Comparison of ENCODE assay signal across 8 cellular contexts in genomic region chr2:152466925-152467676, GRCh38.
DNase-seq lines count a peak whose midpoint lies in the region; ATAC-seq and TF ChIP-seq lines count a peak whose summit lies in the region.

No MANE protein-coding gene starts in this region.

- H3K9me3 Mint-ChIP-seq in type B pancreatic cell = peaks cover 5% of the 10 kb centered on the region

- H3K9me3 ChIP-seq in OCI-LY3 (ENCODE audit: insufficient read depth, low read length) = no peaks in the 10 kb centered on the region
- no peaks in the 10 kb centered on the region for H3K9me3 ChIP-seq in heart left ventricle
- no peaks in the 10 kb centered on the region for H3K9me3 ChIP-seq in WERI-Rb-1 (ENCODE audit: severe bottlenecking)
- no peaks in the 10 kb centered on the region for H3K9me3 ChIP-seq in tibial artery

- H3K4me1 ChIP-seq in OCI-LY3 (ENCODE audit: low read length) = peaks cover 45% of the 10 kb centered on the region
- H3K4me1 ChIP-seq in heart left ventricle = peaks cover 0 to 79% (median 35%) of the 10 kb centered on the region in 12 donors
- peaks cover 0 to 74% (median 38%) of the 10 kb centered on the region in 4 donors for H3K4me1 ChIP-seq in tibial artery

- TF ChIP-seq POLR2A in heart left ventricle (IDR thresholded peaks at IDR 0.05) = no peak

- DNase-seq in heart left ventricle (no peak), type B pancreatic cell (ENCODE audit: extremely low spot score, unreplicated experiment) (no peak), WERI-Rb-1 (no peak), tibial artery (no peak), epidermal melanocyte (ENCODE audit: insufficient read length, low spot score) (no peak)

- intact Hi-C loops in heart left ventricle (cut with DNase I) (no loop called here), tibial artery (cut with DNase I; ENCODE audit: low total_unique reads) (no loop called here)

- peak overlapping the region; percentile 59 for H3K27ac Mint-ChIP-seq in type B pancreatic cell

- ATAC-seq in GM18502 (IDR thresholded peaks at IDR 0.05; ENCODE audit: poor library complexity, unreplicated experiment) = peak; percentile 95
- peak; percentile 92 for ATAC-seq in HG02678 (IDR thresholded peaks at IDR 0.05; ENCODE audit: unreplicated experiment)
- peak in 3 of 4 donors; percentile 43 to 67 (median 47) for ATAC-seq in heart left ventricle

- H4K20me1 ChIP-seq in OCI-LY3 (ENCODE audit: insufficient read depth, low read length) = no peaks in the 10 kb centered on the region

- peak overlapping the region; percentile 1; the same call in 1 of the 2 replicates for H2AFZ ChIP-seq in OCI-LY3 (ENCODE audit: low read depth, low read length)

- H3K27ac ChIP-seq in OCI-LY3 (ENCODE audit: low read length) = no peak overlapping the region
- peak overlapping the region in 5 of 12 donors; percentile 9 to 79 (median 16) for H3K27ac ChIP-seq in heart left ventricle
- no peak overlapping the region for H3K27ac ChIP-seq in WERI-Rb-1
- H3K27ac ChIP-seq in tibial artery = peak overlapping the region in 1 of 2 donors; percentile 2

- peak overlapping the region; percentile 10; the same call in 1 of the 2 replicates for H3K9ac ChIP-seq in OCI-LY3 (ENCODE audit: low read length)

- no peaks in the 10 kb centered on the region for H3K27me3 Mint-ChIP-seq in type B pancreatic cell

- H3K36me3 ChIP-seq in OCI-LY3 (replicated peaks; ENCODE audit: low read depth, low read length) (no peaks in the 10 kb centered on the region), heart left ventricle (no peaks in the 10 kb centered on the region), WERI-Rb-1 (no peaks in the 10 kb centered on the region), tibial artery (no peaks in the 10 kb centered on the region)

- H3K27me3 ChIP-seq in OCI-LY3 (ENCODE audit: low read depth, low read length) (no peaks in the 10 kb centered on the region), heart left ventricle (no peaks in the 10 kb centered on the region), WERI-Rb-1 (ENCODE audit: insufficient read depth, low read depth, severe bottlenecking) (no peaks in the 10 kb centered on the region), tibial artery (no peaks in the 10 kb centered on the region)

- peak overlapping the region; percentile 75 for H3K4me2 ChIP-seq in OCI-LY3 (ENCODE audit: low read length)

- TF ChIP-seq CTCF in OCI-LY3 (IDR thresholded peaks at IDR 0.05; ENCODE audit: low read depth, low read length) (no peak), heart left ventricle (IDR thresholded peaks at IDR 0.05) (no peak), type B pancreatic cell (conservative IDR thresholded peaks at IDR 0.05) (no peak), WERI-Rb-1 (IDR thresholded peaks at IDR 0.05; ENCODE audit: low read depth, low read length) (no peak), tibial artery (IDR thresholded peaks at IDR 0.05) (no peak)

- H3K4me3 ChIP-seq in OCI-LY3 (ENCODE audit: low read length) (peak overlapping the region; percentile 60), heart left ventricle (no peak overlapping the region), WERI-Rb-1 (ENCODE audit: low read depth, low read length) (no peak overlapping the region), tibial artery (no peak overlapping the region)

- no peaks in the 10 kb centered on the region for H3K79me2 ChIP-seq in OCI-LY3 (ENCODE audit: low read length)

- peak overlapping the region; percentile 50 for H3K4me3 Mint-ChIP-seq in type B pancreatic cell

- peaks cover 69% of the 10 kb centered on the region for H3K4me1 Mint-ChIP-seq in type B pancreatic cell (ENCODE audit: unreplicated experiment)

- WGBS in heart left ventricle, 4 donors = 55 to 63% (median 61%) methylated on average over 11 of the region's 11 CpGs

- H3K36me3 Mint-ChIP-seq in type B pancreatic cell = no peaks in the 10 kb centered on the region
